In genomic region chr2:137700681-137701080, GRCh38 we compare ENCODE assay signal across 28 cellular contexts.
"Had no signal": no experiment of that assay in that cellular context is flagged by ENCODE, and none has a peak within 500 bp of the region (broad histone marks: within the 10 kb centered on the region; RNA-seq: fewer than 3 reads in every experiment).

No MANE protein-coding gene starts in this region.

- H3K9me3 Mint-ChIP-seq: activated naive CD4-positive, alpha-beta T cell treated with anti-CD3 and anti-CD28 coated beads, Interleukin-2, amount 50 U/mL, for 24 hours; T-helper 2 cell treated with Interferon-gamma antibody and Interleukin-4, amounts not matched to agents 5 μg/mL and 100 μg/mL, for 36 hours had no signal

- H3K4me3 ChIP-seq: ascending aorta, cardiac muscle cell, PC-9 had no signal

- H3K27ac Mint-ChIP-seq: activated CD4-positive, alpha-beta T cell treated with anti-CD3 and anti-CD28 coated beads, Interleukin-2, amount 10 ng/mL, durations not matched to agents 24 days and 14 days; activated CD8-positive, alpha-beta T cell treated with anti-CD3 and anti-CD28 coated beads for 36 hours; activated naive CD4-positive, alpha-beta T cell treated with anti-CD3 and anti-CD28 coated beads, Interleukin-2, amount 50 U/mL, for 24 hours; activated naive CD8-positive, alpha-beta T cell treated with anti-CD3 and anti-CD28 coated beads, Interleukin-2, amount 10 ng/mL, durations not matched to agents 7 days and 5 days; activated T-helper 2 cell treated with anti-CD3 and anti-CD28 coated beads, Interferon-gamma antibody, Interleukin-2, Interleukin-4, amounts not matched to agents 10 μg/mL and 5 μg/mL and 100 μg/mL, durations not matched to agents 14 hours and 24 hours and 36 hours; T-helper 1 cell treated with Interleukin-12 subunit alpha and Interleukin-12 subunit beta and Interleukin-4 antibody, amounts not matched to agents 30 μg/mL and 1 μg/mL, for 36 hours; T-helper 2 cell treated with Interferon-gamma antibody and Interleukin-4, amounts not matched to agents 5 μg/mL and 100 μg/mL, for 36 hours had no signal

- ATAC-seq: activated CD8-positive, alpha-beta T cell treated with anti-CD3 and anti-CD28 coated beads for 36 hours had no signal

- H3K27ac ChIP-seq: ascending aorta, cardiac muscle cell, PC-9 had no signal

- H3K4me3 Mint-ChIP-seq: activated CD4-positive, alpha-beta T cell treated with anti-CD3 and anti-CD28 coated beads, Interleukin-2, amount 10 ng/mL, durations not matched to agents 24 days and 14 days; activated CD8-positive, alpha-beta T cell treated with anti-CD3 and anti-CD28 coated beads for 36 hours; activated naive CD4-positive, alpha-beta T cell treated with anti-CD3 and anti-CD28 coated beads, Interleukin-2, amount 50 U/mL, for 24 hours; activated naive CD8-positive, alpha-beta T cell treated with anti-CD3 and anti-CD28 coated beads, Interleukin-2, amount 10 ng/mL, durations not matched to agents 7 days and 5 days; central memory CD8-positive, alpha-beta T cell; T-helper 1 cell treated with Interleukin-12 subunit alpha and Interleukin-12 subunit beta and Interleukin-4 antibody, amounts not matched to agents 30 μg/mL and 1 μg/mL, for 36 hours; T-helper 2 cell treated with Interferon-gamma antibody and Interleukin-4, amounts not matched to agents 5 μg/mL and 100 μg/mL, for 36 hours had no signal

- DNase-seq: activated CD4-positive, alpha-beta T cell treated with anti-CD3 and anti-CD28 coated beads, Interleukin-2, amount 10 ng/mL, durations not matched to agents 24 days and 14 days; activated CD4-positive, alpha-beta T cell treated with anti-CD3 and anti-CD28 coated beads, Interleukin-2, amount 50 U/mL, for 4 hours; activated CD8-positive, alpha-beta T cell treated with anti-CD3 and anti-CD28 coated beads for 36 hours; activated gamma-delta T cell; activated naive CD4-positive, alpha-beta T cell treated with Interleukin-2 at 50 U/mL for 16 hours; activated naive CD8-positive, alpha-beta T cell treated with anti-CD3 and anti-CD28 coated beads, Interleukin-2, amount 10 ng/mL, durations not matched to agents 7 days and 5 days; activated T-cell treated with anti-CD3 and anti-CD28 coated beads, Interleukin-2, amount 50 U/mL, for 1 hour; amygdala; Karpas-422; KBM-7; NCI-H1105 treated with DMSO at 0.1 percent for 48 hours; NCI-H1436; NCI-H1694; NCI-H1930; NCI-H2081 treated with DMSO at 0.1 percent for 48 hours; NCI-H345; NCI-H526; NCI-H748 treated with DMSO at 0.1 percent for 48 hours; NK-92 treated with Interleukin-12 subunit alpha and Interleukin-12 subunit beta, amount 100 ng/mL, for 24 hours; PC-9; Right ventricle myocardium superior had no signal

- H3K27me3 ChIP-seq: ascending aorta, cardiac muscle cell had no signal

- H3K4me1 ChIP-seq: ascending aorta had no signal

- H3K4me1 Mint-ChIP-seq: activated CD4-positive, alpha-beta T cell treated with anti-CD3 and anti-CD28 coated beads, Interleukin-2, amount 10 ng/mL, durations not matched to agents 24 days and 14 days; activated naive CD4-positive, alpha-beta T cell treated with anti-CD3 and anti-CD28 coated beads, Interleukin-2, amount 50 U/mL, for 24 hours; activated naive CD8-positive, alpha-beta T cell treated with anti-CD3 and anti-CD28 coated beads, Interleukin-2, amount 10 ng/mL, durations not matched to agents 7 days and 5 days; central memory CD8-positive, alpha-beta T cell had no signal

- H3K4me2 ChIP-seq: PC-9 had no signal

- H3K36me3 Mint-ChIP-seq: activated naive CD4-positive, alpha-beta T cell treated with anti-CD3 and anti-CD28 coated beads, Interleukin-2, amount 50 U/mL, for 24 hours; activated naive CD8-positive, alpha-beta T cell treated with anti-CD3 and anti-CD28 coated beads, Interleukin-2, amount 10 ng/mL, durations not matched to agents 7 days and 5 days had no signal

- H3K36me3 ChIP-seq: ascending aorta, cardiac muscle cell had no signal

- H3K27me3 Mint-ChIP-seq: activated CD4-positive, alpha-beta T cell treated with anti-CD3 and anti-CD28 coated beads, Interleukin-2, amount 10 ng/mL, durations not matched to agents 24 days and 14 days; activated CD8-positive, alpha-beta T cell treated with anti-CD3 and anti-CD28 coated beads for 36 hours; activated naive CD4-positive, alpha-beta T cell treated with anti-CD3 and anti-CD28 coated beads, Interleukin-2, amount 50 U/mL, for 24 hours; activated naive CD8-positive, alpha-beta T cell treated with anti-CD3 and anti-CD28 coated beads, Interleukin-2, amount 10 ng/mL, durations not matched to agents 7 days and 5 days; central memory CD8-positive, alpha-beta T cell had no signal

- H2AFZ ChIP-seq: PC-9 had no signal

- H3K9me3 ChIP-seq: ascending aorta had no signal
